22 cellular contexts compared by ENCODE assay signal in genomic region chr7:2425749-2426148, GRCh38. TPM values are rescaled to one million over a fixed set of nuclear protein-coding genes. Genes with fewer than 3 reads are reported as not detected.
DNase-seq lines count a peak whose midpoint lies in the region; ATAC-seq, FAIRE-seq and TF ChIP-seq lines count a peak whose summit lies in the region.
"Had no signal": no experiment of that assay in that cellular context is flagged by ENCODE, and none has a peak within 500 bp of the region (broad histone marks: within the 10 kb centered on the region; RNA-seq: fewer than 3 reads in every experiment).

No MANE protein-coding gene starts in this region.

- H3K4me2 ChIP-seq in PC-9 (peak overlapping the region; percentile 24), HepG2 (ENCODE audit: low read depth, low read length) (no peak overlapping the region)

- H3K4me3 Mint-ChIP-seq in endodermal cell = no peak overlapping the region
- H3K4me3 Mint-ChIP-seq in activated CD4-positive, alpha-beta T cell treated with anti-CD3 and anti-CD28 coated beads, Interleukin-2, amount 10 ng/mL, durations not matched to agents 24 days and 14 days = no peak overlapping the region
- H3K4me3 Mint-ChIP-seq: CD8-positive, alpha-beta T cell had no signal

- H2AFZ ChIP-seq in PC-9 (no peak overlapping the region), HepG2 (ENCODE audit: low read length) (no peak overlapping the region)

- POLR2A ChIA-PET in PC-9 (lab: Charles Lee; ENCODE audit: unreplicated experiment) = no interaction called here
- POLR2A ChIA-PET in HepG2 (lab: Yijun Ruan, JAX) = no interaction called here

- BruUV-seq in PC-9 (replicated peaks; lab: Mats Ljungman, UMichigan) (no TSS peak), HepG2 (replicated peaks; lab: Mats Ljungman, UMichigan) (no TSS peak)

- H3K36me3 ChIP-seq in left ventricle myocardium inferior (peaks cover 4% of the 10 kb centered on the region), PC-9 (ENCODE audit: low read depth) (no peaks in the 10 kb centered on the region), endodermal cell (ENCODE audit: control insufficient read depth, insufficient read depth, low read length) (no peaks in the 10 kb centered on the region), HepG2 (replicated peaks in 1 of 2; ENCODE audit: control insufficient read depth in 1 of 2, insufficient read depth in 2 of 2, low read length in 2 of 2) (no peaks in the 10 kb centered on the region)

- DNase-seq in Right ventricle myocardium superior (peak; percentile 33), left ventricle myocardium inferior (no peak), PC-9 (no peak), endodermal cell (no peak), substantia nigra (lab: John Stamatoyannopoulos, UW) (no peak), HepG2 (ENCODE audit: low spot score) (no peak)
- DNase-seq in activated CD4-positive, alpha-beta T cell treated with anti-CD3 and anti-CD28 coated beads, Interleukin-2, amount 10 ng/mL, durations not matched to agents 24 days and 14 days = no peak
- DNase-seq: CD8-positive, alpha-beta T cell; DMS79 treated with DMSO at 0.1 percent for 48 hours; KG1; MV-4-11; NCI-H1930; NCI-H226; NCI-H524; NCI-H82; SW 1271 had no signal

- intact Hi-C loops in Right ventricle myocardium superior (cut with DNase I) = no loop called here
- intact Hi-C loops in left ventricle myocardium inferior (cut with micrococcal nuclease) = no loop called here
- intact Hi-C loops in PC-9 (cut with micrococcal nuclease; ENCODE audit: unreplicated experiment) = loop anchor here (1.0 kb wide), 1 partner anchor 15 kb away; no protein-coding TSS in a partner anchor
- intact Hi-C loops in activated CD4-positive, alpha-beta T cell treated with anti-CD3 and anti-CD28 coated beads, Interleukin-2, amount 10 ng/mL, durations not matched to agents 24 days and 14 days (cut with micrococcal nuclease) = no loop called here
- intact Hi-C loops in HepG2 (cut with micrococcal nuclease; ENCODE audit: unreplicated experiment) = no loop called here

- H3K9me3 Mint-ChIP-seq in endodermal cell = peaks cover 25% of the 10 kb centered on the region
- peaks cover under 1% of the 10 kb centered on the region for H3K9me3 Mint-ChIP-seq in activated CD4-positive, alpha-beta T cell treated with anti-CD3 and anti-CD28 coated beads, Interleukin-2, amount 10 ng/mL, durations not matched to agents 24 days and 14 days

- H3K9me2 ChIP-seq in PC-9 (ENCODE audit: insufficient read depth) = no peaks in the 10 kb centered on the region

- H3K9me3 ChIP-seq in left ventricle myocardium inferior (replicated peaks) (peaks cover 7% of the 10 kb centered on the region), PC-9 (ENCODE audit: insufficient read depth, low read depth) (no peaks in the 10 kb centered on the region), endodermal cell (ENCODE audit: control insufficient read depth, low read length) (peaks cover 12% of the 10 kb centered on the region), HepG2 (ENCODE audit: low read length) (no peaks in the 10 kb centered on the region)

- no peak for TF ChIP-seq RAD21 in HepG2 (CRISPR knock-in tag; IDR thresholded peaks at IDR 0.05)

- H3K27ac ChIP-seq in left ventricle myocardium inferior (replicated peaks) = no peak overlapping the region
- H3K27ac ChIP-seq in PC-9 = no peak overlapping the region
- no peak overlapping the region for H3K27ac ChIP-seq in endodermal cell (ENCODE audit: low read depth, low read length)
- H3K27ac ChIP-seq in substantia nigra (ENCODE audit: low read depth, low read length, poor library complexity, severe bottlenecking) = no peak overlapping the region
- no peak overlapping the region for H3K27ac ChIP-seq in HepG2 (ENCODE audit: extremely low read length, insufficient read depth, low read length)

- no peaks in the 10 kb centered on the region for H3K27me3 Mint-ChIP-seq in endodermal cell (ENCODE audit: insufficient read depth)
- H3K27me3 Mint-ChIP-seq in activated CD4-positive, alpha-beta T cell treated with anti-CD3 and anti-CD28 coated beads, Interleukin-2, amount 10 ng/mL, durations not matched to agents 24 days and 14 days = no peaks in the 10 kb centered on the region

- CTCF ChIA-PET in PC-9 (lab: Charles Lee) = no interaction called here
- CTCF ChIA-PET in HepG2 (lab: Yijun Ruan, JAX; ENCODE audit: low intra/inter-chr PET ratio, low total read pairs) = no interaction called here

- H3K79me2 ChIP-seq in PC-9 (ENCODE audit: low read depth) (no peaks in the 10 kb centered on the region), HepG2 (ENCODE audit: insufficient read depth, low read length) (peaks cover 3% of the 10 kb centered on the region)

- no peak for TF ChIP-seq POLR2A in HepG2 (IDR thresholded peaks at IDR 0.05; ENCODE audit: insufficient read depth in 1 of 2, low read depth in 2 of 2, low read length in 2 of 2)

- H3K9ac ChIP-seq in endodermal cell (ENCODE audit: extremely low read depth, low read length, poor library complexity, severe bottlenecking) = no peak overlapping the region
- H3K9ac ChIP-seq in HepG2 (ENCODE audit: insufficient read depth, low read depth, low read length) = no peak overlapping the region

- peak overlapping the region; percentile 20 for H3K27ac Mint-ChIP-seq in endodermal cell
- no peak overlapping the region for H3K27ac Mint-ChIP-seq in activated CD4-positive, alpha-beta T cell treated with anti-CD3 and anti-CD28 coated beads, Interleukin-2, amount 10 ng/mL, durations not matched to agents 24 days and 14 days
- H3K27ac Mint-ChIP-seq: CD8-positive, alpha-beta T cell had no signal

- H3K27me3 ChIP-seq in left ventricle myocardium inferior (ENCODE audit: low read depth) = no peaks in the 10 kb centered on the region
- no peaks in the 10 kb centered on the region for H3K27me3 ChIP-seq in PC-9 (ENCODE audit: insufficient read depth, low read depth)
- H3K27me3 ChIP-seq in endodermal cell (ENCODE audit: control insufficient read depth, insufficient read depth, low read length, poor library complexity, severe bottlenecking) = no peaks in the 10 kb centered on the region
- H3K27me3 ChIP-seq in HepG2 (ENCODE audit: control insufficient read depth in 1 of 2, insufficient read depth in 2 of 2, low read length in 2 of 2) = no peaks in the 10 kb centered on the region

- H3K4me1 ChIP-seq in left ventricle myocardium inferior (no peaks in the 10 kb centered on the region), PC-9 (replicated peaks; ENCODE audit: insufficient read depth) (peaks cover 14% of the 10 kb centered on the region), endodermal cell (ENCODE audit: control insufficient read depth, insufficient read depth, low read length) (no peaks in the 10 kb centered on the region), HepG2 (ENCODE audit: insufficient read depth, low read length) (peaks cover 12% of the 10 kb centered on the region)

- in situ Hi-C loops in HepG2 (cut with HindIII; ENCODE audit: extremely low pct_ligation_motif_present, low pct_unique_long_range_greater_than_20kb) = no loop called here

- FAIRE-seq in HepG2 (lab: Jason Lieb, UNC) = no peak
- FAIRE-seq: A204.1, D721Med had no signal

- no peak for ATAC-seq in Right ventricle myocardium superior (ENCODE audit: poor library complexity)
- ATAC-seq in HG03095 (IDR thresholded peaks at IDR 0.05; ENCODE audit: unreplicated experiment) = no peak
- no peak for ATAC-seq in HepG2
- ATAC-seq: CD8-positive, alpha-beta T cell; HCT116 had no signal

- peaks cover 17% of the 10 kb centered on the region for H3K36me3 Mint-ChIP-seq in endodermal cell (ENCODE audit: low read depth)
- H3K36me3 Mint-ChIP-seq in activated CD4-positive, alpha-beta T cell treated with anti-CD3 and anti-CD28 coated beads, Interleukin-2, amount 10 ng/mL, durations not matched to agents 24 days and 14 days (ENCODE audit: low read depth) = peaks cover 5% of the 10 kb centered on the region

- peaks cover 18% of the 10 kb centered on the region; the same call in 1 of the 2 replicates for H3F3A ChIP-seq in PC-9 (ENCODE audit: insufficient read depth, low read depth)

- H3K4me1 Mint-ChIP-seq in endodermal cell = peaks cover 2% of the 10 kb centered on the region
- peaks cover 17% of the 10 kb centered on the region for H3K4me1 Mint-ChIP-seq in activated CD4-positive, alpha-beta T cell treated with anti-CD3 and anti-CD28 coated beads, Interleukin-2, amount 10 ng/mL, durations not matched to agents 24 days and 14 days

- H3K4me3 ChIP-seq in left ventricle myocardium inferior (no peak overlapping the region), PC-9 (no peak overlapping the region), endodermal cell (ENCODE audit: low read length) (no peak overlapping the region), HepG2 (replicated peaks in 1 of 3; ENCODE audit: insufficient read depth in 1 of 3, low read depth in 2 of 3, low read length in 3 of 3) (no peak overlapping the region)

- no peak for TF ChIP-seq CTCF in left ventricle myocardium inferior (IDR thresholded peaks at IDR 0.05; ENCODE audit: borderline replicate concordance)
- TF ChIP-seq CTCF in PC-9 (conservative IDR thresholded peaks at IDR 0.05) = no peak
- TF ChIP-seq CTCF in endodermal cell (conservative IDR thresholded peaks at IDR 0.05) = no peak
- no peak for TF ChIP-seq CTCF in HepG2 (CRISPR knock-in tag; IDR thresholded peaks at IDR 0.05)

- TF ChIP-seq EP300 in HepG2 (IDR thresholded peaks at IDR 0.05; ENCODE audit: low read depth in 2 of 2, low read length in 2 of 2) (no peak), HepG2 (CRISPR knock-in tag; IDR thresholded peaks at IDR 0.05; ENCODE audit: borderline replicate concordance) (no peak)

- H4K20me1 ChIP-seq in PC-9 (ENCODE audit: insufficient read depth) (no peaks in the 10 kb centered on the region), HepG2 (ENCODE audit: insufficient read depth, low read length) (no peaks in the 10 kb centered on the region)

- 82 to 91% methylated on average over 7 to 10 of the region's 10 CpGs for WGBS in endodermal cell (ENCODE audit: insufficient coverage in 1 of 2, insufficient read length in 1 of 2), 2 experiments
- 96% methylated on average over 10 of the region's 10 CpGs for WGBS in HepG2 (ENCODE audit: low lambda C conversion rate)

RNA-seq across cellular contexts. Expression of gene CHST12, which starts 22.3 kb away (rescaled TPM):
- total RNA-seq in Right ventricle myocardium superior = 14.8 TPM
- 15.3 TPM for total RNA-seq in left ventricle myocardium inferior
- total RNA-seq in PC-9 (2021) = 25.9 and 41.1 TPM in 2 replicates
- total RNA-seq in endodermal cell = 10 to 100 TPM; 14.5 to 18.5 TPM
- polyA plus RNA-seq in endodermal cell (2013, experiment 1 of 2) = 10.4 TPM
- 10.5 TPM for polyA plus RNA-seq in endodermal cell (2013, experiment 2 of 2)
- total RNA-seq in activated CD4-positive, alpha-beta T cell treated with anti-CD3 and anti-CD28 coated beads, Interleukin-2, amount 10 ng/mL, durations not matched to agents 24 days and 14 days = 5.8 and 6.4 TPM in 2 replicates
- total RNA-seq in HepG2 (2016; rRNA removed; fragmentation: Illumina TruSeq; extraction: Trizol) = 3.7 and 6.4 TPM in 2 replicates
- total RNA-seq in HepG2 (2016; cell fraction: cytosol; rRNA removed; fragmentation: Illumina TruSeq; extraction: Trizol; ENCODE audit: low read depth) = 1.4 and 1.5 TPM in 2 replicates
- total RNA-seq in HepG2 (2016; cell fraction: insoluble cytoplasmic fraction; rRNA removed; fragmentation: Illumina TruSeq; extraction: Trizol) = 3.5 and 6.3 TPM in 2 replicates
- 3.9 and 4.8 TPM in 2 replicates for total RNA-seq in HepG2 (2016; cell fraction: membrane; rRNA removed; fragmentation: Illumina TruSeq; extraction: Trizol)
- 5.8 and 6.9 TPM in 2 replicates for total RNA-seq in HepG2 (2016; cell fraction: nucleus; rRNA removed; fragmentation: Illumina TruSeq; extraction: Trizol)
- polyA plus RNA-seq in HepG2 (2011; rRNA removed) = 15.8 and 17.0 TPM in 2 replicates
- 14.4 and 28.9 TPM in 2 replicates for polyA plus RNA-seq in HepG2 (2011; cell fraction: cytosol; rRNA removed)
- 16.3 and 21.2 TPM in 2 replicates for polyA plus RNA-seq in HepG2 (2011; cell fraction: nucleus; rRNA removed)
- 8.1 and 11.8 TPM in 2 replicates for polyA plus RNA-seq in HepG2 (2012)
- 3.3 and 4.7 TPM in 2 replicates for polyA plus RNA-seq in HepG2 (2016; cell fraction: cytosol; fragmentation: Illumina TruSeq; extraction: Trizol; ENCODE audit: low read depth)
- 5.7 and 8.1 TPM in 2 replicates for polyA plus RNA-seq in HepG2 (2016; cell fraction: insoluble cytoplasmic fraction; fragmentation: Illumina TruSeq; extraction: Trizol; ENCODE audit: low read depth)
- 5.6 and 6.2 TPM in 2 replicates for polyA plus RNA-seq in HepG2 (2016; cell fraction: membrane; fragmentation: Illumina TruSeq; extraction: Trizol; ENCODE audit: low read depth)
- 21.2 and 23.6 TPM in 2 replicates for polyA plus RNA-seq in HepG2 (2016; cell fraction: nucleus; fragmentation: Illumina TruSeq; extraction: Trizol; ENCODE audit: insufficient read depth, low read depth)
- polyA minus RNA-seq in HepG2 (2011; rRNA and poly(A)+ RNA removed; ENCODE audit: low replicate concordance) = 12.0 and 35.8 TPM in 2 replicates
- 12.9 and 20.5 TPM in 2 replicates for polyA minus RNA-seq in HepG2 (2011; cell fraction: cytosol; rRNA and poly(A)+ RNA removed)
- 5.7 TPM in 2 replicates for polyA minus RNA-seq in HepG2 (2011; cell fraction: nucleus; rRNA and poly(A)+ RNA removed)

RNA-seq across cellular contexts. Expression of gene GRIFIN, which starts 50.4 kb away (rescaled TPM):
- not detected for total RNA-seq in Right ventricle myocardium superior
- total RNA-seq in left ventricle myocardium inferior = not detected
- not detected in 2 replicates for total RNA-seq in PC-9 (2021)
- total RNA-seq in endodermal cell = not detected
- polyA plus RNA-seq in endodermal cell (2013, experiment 1 of 2) = not detected
- not detected for polyA plus RNA-seq in endodermal cell (2013, experiment 2 of 2)
- not detected in 2 replicates for total RNA-seq in activated CD4-positive, alpha-beta T cell treated with anti-CD3 and anti-CD28 coated beads, Interleukin-2, amount 10 ng/mL, durations not matched to agents 24 days and 14 days
- not detected in 2 replicates for total RNA-seq in HepG2 (2016; rRNA removed; fragmentation: Illumina TruSeq; extraction: Trizol)
- total RNA-seq in HepG2 (2016; cell fraction: cytosol; rRNA removed; fragmentation: Illumina TruSeq; extraction: Trizol; ENCODE audit: low read depth) = not detected in 2 replicates
- total RNA-seq in HepG2 (2016; cell fraction: insoluble cytoplasmic fraction; rRNA removed; fragmentation: Illumina TruSeq; extraction: Trizol) = not detected in 2 replicates
- total RNA-seq in HepG2 (2016; cell fraction: membrane; rRNA removed; fragmentation: Illumina TruSeq; extraction: Trizol) = not detected in 2 replicates
- total RNA-seq in HepG2 (2016; cell fraction: nucleus; rRNA removed; fragmentation: Illumina TruSeq; extraction: Trizol) = not detected in 2 replicates
- polyA plus RNA-seq in HepG2 (2011; rRNA removed) = not detected in 2 replicates
- polyA plus RNA-seq in HepG2 (2011; cell fraction: cytosol; rRNA removed) = not detected in 2 replicates
- polyA plus RNA-seq in HepG2 (2011; cell fraction: nucleus; rRNA removed) = not detected in 2 replicates
- polyA plus RNA-seq in HepG2 (2012) = not detected in 2 replicates
- polyA plus RNA-seq in HepG2 (2016; cell fraction: cytosol; fragmentation: Illumina TruSeq; extraction: Trizol; ENCODE audit: low read depth) = not detected in 2 replicates
- polyA plus RNA-seq in HepG2 (2016; cell fraction: insoluble cytoplasmic fraction; fragmentation: Illumina TruSeq; extraction: Trizol; ENCODE audit: low read depth) = not detected in 2 replicates
- polyA plus RNA-seq in HepG2 (2016; cell fraction: membrane; fragmentation: Illumina TruSeq; extraction: Trizol; ENCODE audit: low read depth) = not detected in 2 replicates
- polyA plus RNA-seq in HepG2 (2016; cell fraction: nucleus; fragmentation: Illumina TruSeq; extraction: Trizol; ENCODE audit: insufficient read depth, low read depth) = not detected in 2 replicates
- polyA minus RNA-seq in HepG2 (2011; rRNA and poly(A)+ RNA removed; ENCODE audit: low replicate concordance) = not detected in 2 replicates
- polyA minus RNA-seq in HepG2 (2011; cell fraction: cytosol; rRNA and poly(A)+ RNA removed) = not detected in 2 replicates
- polyA minus RNA-seq in HepG2 (2011; cell fraction: nucleus; rRNA and poly(A)+ RNA removed) = not detected in 2 replicates
- total RNA-seq: CD8-positive, alpha-beta T cell; G401 had no signal
- polyA plus RNA-seq: BJ had no signal
